In the genomic region with DNA sequence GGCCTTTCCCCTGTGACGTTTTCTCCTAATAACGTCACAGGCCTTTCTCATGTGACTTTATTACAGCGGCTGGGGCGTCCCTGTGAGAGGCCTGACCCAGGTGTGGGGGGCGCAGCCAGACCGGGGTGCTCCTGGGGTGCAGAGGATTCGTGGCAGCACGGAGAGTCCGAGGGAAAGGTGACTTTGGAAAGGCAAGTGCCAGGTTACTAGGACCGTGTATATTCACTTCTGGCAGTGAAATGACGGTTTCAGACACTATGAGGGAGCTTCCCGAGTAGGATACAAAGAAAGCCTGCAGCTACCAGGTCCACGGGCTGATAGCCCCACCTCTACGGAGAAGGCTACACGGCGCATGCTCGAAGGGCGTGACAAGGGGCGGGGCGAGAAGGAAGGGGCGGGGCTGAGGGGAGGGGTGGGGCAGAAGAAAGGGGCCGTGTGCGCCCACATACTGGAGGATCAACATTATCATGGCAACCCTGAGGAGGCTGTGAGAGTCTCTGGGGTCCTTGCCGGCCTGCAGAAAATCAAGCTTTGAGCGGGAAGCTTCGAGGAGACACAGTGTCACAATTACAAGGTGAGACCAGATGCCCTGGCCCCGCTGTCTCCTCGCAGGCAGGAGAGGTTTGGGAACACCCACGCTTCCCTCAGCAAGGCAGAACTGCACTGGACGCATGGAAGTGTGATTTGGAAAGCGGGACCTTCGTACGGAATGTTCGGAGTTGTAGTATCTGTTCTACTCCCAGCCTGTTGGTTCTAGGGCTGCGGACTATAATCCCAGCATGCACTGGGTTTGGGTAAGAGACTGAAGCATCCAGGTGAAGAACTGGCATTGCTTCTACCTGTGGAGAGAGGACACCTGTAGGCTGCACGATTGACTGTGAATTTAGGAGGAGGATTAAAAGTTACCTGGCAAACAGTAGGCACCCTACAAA, we compare ENCODE assay signal across 8 cellular contexts. TPM values are rescaled to one million over a fixed set of nuclear protein-coding genes. Genes with fewer than 3 reads are reported as not detected.
DNase-seq lines count a peak whose midpoint lies in the region; ATAC-seq, FAIRE-seq and TF ChIP-seq lines count a peak whose summit lies in the region.

No MANE protein-coding gene starts in this region.

- peak overlapping the region; percentile 47 for H3K9ac ChIP-seq in keratinocyte (ENCODE audit: control insufficient read depth, extremely low read depth, insufficient read depth, low read length)

- no peaks in the 10 kb centered on the region for H3K36me3 Mint-ChIP-seq in T-helper 2 cell treated with Interferon-gamma antibody and Interleukin-4, amounts not matched to agents 5 μg/mL and 100 μg/mL, for 36 hours (ENCODE audit: low read depth)

- no peak for FAIRE-seq in keratinocyte (lab: Jason Lieb, UNC)

- peak overlapping the region; percentile 71 for H3K27ac Mint-ChIP-seq in T-helper 2 cell treated with Interferon-gamma antibody and Interleukin-4, amounts not matched to agents 5 μg/mL and 100 μg/mL, for 36 hours

- no peaks in the 10 kb centered on the region for H3K27me3 Mint-ChIP-seq in T-helper 2 cell treated with Interferon-gamma antibody and Interleukin-4, amounts not matched to agents 5 μg/mL and 100 μg/mL, for 36 hours (ENCODE audit: low read depth)

- H3K9me3 Mint-ChIP-seq in T-helper 2 cell treated with Interferon-gamma antibody and Interleukin-4, amounts not matched to agents 5 μg/mL and 100 μg/mL, for 36 hours: no peaks in the 10 kb centered on the region

- TF ChIP-seq CTCF in brain microvascular endothelial cell (IDR thresholded peaks at IDR 0.05; ENCODE audit: low read depth, low read length, missing control alignments) (no peak), keratinocyte (optimal IDR thresholded peaks at IDR 0.05 in 1 of 3, IDR thresholded peaks at IDR 0.05 in 1 of 3, conservative IDR thresholded peaks at IDR 0.05 in 1 of 3; ENCODE audit: extremely low read depth in 1 of 3, insufficient read depth in 2 of 3, low read length in 3 of 3) (no peak)

- no peaks in the 10 kb centered on the region for H3K9me3 ChIP-seq in keratinocyte (ENCODE audit: control insufficient read depth, low read depth, low read length)

- peak overlapping the region; percentile 88 for H2AFZ ChIP-seq in keratinocyte (ENCODE audit: control insufficient read depth, low read length)

- H3K9me1 ChIP-seq in keratinocyte (ENCODE audit: control insufficient read depth, extremely low read depth, insufficient read depth, low read length): no peaks in the 10 kb centered on the region

- peak; percentile 80 for ATAC-seq in HG03571 (IDR thresholded peaks at IDR 0.05; ENCODE audit: unreplicated experiment)

- peak overlapping the region; percentile 85 for H3K4me3 Mint-ChIP-seq in T-helper 2 cell treated with Interferon-gamma antibody and Interleukin-4, amounts not matched to agents 5 μg/mL and 100 μg/mL, for 36 hours

- H3K4me2 ChIP-seq in keratinocyte (ENCODE audit: control insufficient read depth, extremely low read depth, insufficient read depth, low read depth, low read length): peak overlapping the region; percentile 53

- H3K79me2 ChIP-seq in keratinocyte (ENCODE audit: control insufficient read depth, insufficient read depth, low read length): no peaks in the 10 kb centered on the region

- H3K36me3 ChIP-seq in brain microvascular endothelial cell (replicated peaks): no peaks in the 10 kb centered on the region
- no peaks in the 10 kb centered on the region for H3K36me3 ChIP-seq in keratinocyte (ENCODE audit: control insufficient read depth in 2 of 2, extremely low read depth in 1 of 2, insufficient read depth in 2 of 2, low read length in 2 of 2)

- in situ Hi-C loops in brain microvascular endothelial cell (cut with HindIII; ENCODE audit: low pct_ligation_motif_present, low sequenced_read_pairs): no loop called here

- no peaks in the 10 kb centered on the region for H4K20me1 ChIP-seq in keratinocyte (ENCODE audit: control insufficient read depth, extremely low read depth, insufficient read depth, low read length)

- H3K27me3 ChIP-seq in brain microvascular endothelial cell (replicated peaks) (no peaks in the 10 kb centered on the region), keratinocyte (ENCODE audit: control insufficient read depth, extremely low read depth, insufficient read depth, low read length) (no peaks in the 10 kb centered on the region)

- dilution Hi-C loops in keratinocyte (cut with MboI; ENCODE audit: extremely low pct_ligation_motif_present, low sequenced_read_pairs): no loop called here

- peak overlapping the region; percentile 50 for H3K4me3 ChIP-seq in brain microvascular endothelial cell (ENCODE audit: low read depth, low read length)
- H3K4me3 ChIP-seq in keratinocyte (ENCODE audit: control insufficient read depth in 2 of 3, extremely low read depth in 1 of 3, insufficient read depth in 2 of 3, low read depth in 1 of 3, low read length in 3 of 3): peak overlapping the region; percentile 26 to 62 (median 49)

- DNase-seq in SIG-M5 treated with dmso at 0.1 percent for 504 hours (lab: John Stamatoyannopoulos, UW; ENCODE audit: unreplicated experiment) (peak; percentile 41), SIG-M5 (lab: John Stamatoyannopoulos, UW) (no peak), brain microvascular endothelial cell (peak; percentile 7), keratinocyte (ENCODE audit: low read depth, low spot score) (peak; percentile 19), GF-D8 (lab: John Stamatoyannopoulos, UW) (no peak)
- peak; percentile 25 for DNase-seq in T-helper 2 cell treated with Interferon-gamma antibody and Interleukin-4, amounts not matched to agents 5 μg/mL and 100 μg/mL, for 36 hours (ENCODE audit: low spot score)
- peak; percentile 9 to 44 (median 30) for DNase-seq in stimulated activated CD4-positive, alpha-beta T cell treated with anti-CD3 and anti-CD28 coated beads, Interleukin-1b, Interleukin-23, amount 100 ng/mL, for 24 hours (ENCODE audit: low read depth in 4 of 4, low spot score in 1 of 4)

- peaks cover 16% of the 10 kb centered on the region for H3K4me1 Mint-ChIP-seq in T-helper 2 cell treated with Interferon-gamma antibody and Interleukin-4, amounts not matched to agents 5 μg/mL and 100 μg/mL, for 36 hours (ENCODE audit: low read depth)

- no peak overlapping the region for H3K27ac ChIP-seq in brain microvascular endothelial cell
- peak overlapping the region; percentile 14 for H3K27ac ChIP-seq in keratinocyte (ENCODE audit: control insufficient read depth, insufficient read depth, low read length)

- H3K4me1 ChIP-seq in keratinocyte (ENCODE audit: control insufficient read depth, extremely low read depth, insufficient read depth, low read length): peaks cover 3% of the 10 kb centered on the region

RNA-seq across cellular contexts. Expression of gene ZNF337, which starts 54.4 kb away (rescaled TPM):
- polyA plus RNA-seq in keratinocyte: 9.9 to 15.9 TPM (median 15.5 TPM) in 3 replicates
- 12.0 TPM for polyA plus RNA-seq in keratinocyte (2011; ENCODE audit: low read depth)
- 4.9 and 8.0 TPM in 2 replicates for polyA plus RNA-seq in keratinocyte (2011; cell fraction: cytosol; rRNA removed)
- 56.0 and 60.7 TPM in 2 replicates for polyA plus RNA-seq in keratinocyte (2011; cell fraction: nucleus; rRNA removed)
- 8.2 and 12.5 TPM in 2 replicates for polyA plus RNA-seq in keratinocyte (2012; ENCODE audit: low replicate concordance)
- polyA minus RNA-seq in keratinocyte: 8.8 to 19.4 TPM (median 15.9 TPM) in 3 replicates
- polyA minus RNA-seq in keratinocyte (2011; cell fraction: cytosol; rRNA and poly(A)+ RNA removed): 6.5 TPM
- polyA minus RNA-seq in keratinocyte (2011; cell fraction: nucleus; rRNA and poly(A)+ RNA removed): 11.9 and 22.6 TPM in 2 replicates

Comparison
In these comparisons a context has a peak if more than half of its experiments do, and no peak if none do; other contexts are left out.
1. DNase-seq: peak in SIG-M5 treated with dmso at 0.1 percent for 504 hours (single experiment), T-helper 2 cell treated with Interferon-gamma antibody and Interleukin-4, amounts not matched to agents 5 μg/mL and 100 μg/mL, for 36 hours (single experiment), brain microvascular endothelial cell (single experiment), keratinocyte (single experiment) and stimulated activated CD4-positive, alpha-beta T cell treated with anti-CD3 and anti-CD28 coated beads, Interleukin-1b, Interleukin-23, amount 100 ng/mL, for 24 hours (4 of 4); none in SIG-M5 (single experiment) and GF-D8 (single experiment).